In the genomic region with DNA sequence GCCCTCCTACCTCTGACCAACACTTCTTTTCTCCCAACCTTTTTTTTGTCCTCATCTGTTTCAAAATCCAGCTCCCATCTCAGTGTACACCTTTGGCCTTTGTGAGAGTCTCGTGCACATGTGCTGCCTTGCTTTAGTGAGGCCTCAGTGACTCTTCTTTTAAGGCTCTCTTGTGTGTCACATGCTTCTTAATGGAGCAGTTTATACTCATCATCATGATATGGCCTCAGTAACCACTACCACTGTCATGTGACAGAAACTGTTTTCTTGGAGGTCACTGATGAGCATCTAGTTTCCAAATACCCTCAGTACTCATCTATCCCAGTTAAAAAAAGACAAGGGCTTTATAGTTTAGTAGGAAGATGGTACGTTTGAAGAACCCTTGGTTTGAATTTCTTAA, we compare ENCODE assay signal across 14 cellular contexts. TPM values are rescaled to one million over a fixed set of nuclear protein-coding genes. Genes with fewer than 3 reads are reported as not detected.
"Had no signal": no experiment of that assay in that cellular context is flagged by ENCODE, and none has a peak within 500 bp of the region (broad histone marks: within the 10 kb centered on the region; RNA-seq: fewer than 3 reads in every experiment).

No MANE protein-coding gene starts in this region.

- H3K4me2 ChIP-seq: smooth muscle cell had no signal

- H3K27ac Mint-ChIP-seq: activated CD4-positive, alpha-beta T cell treated with anti-CD3 and anti-CD28 coated beads, Interleukin-2, amount 10 ng/mL, durations not matched to agents 7 days and 5 days; endodermal cell had no signal

- H3K9me3 ChIP-seq: prostate gland, testis, upper lobe of left lung had no signal

- DNase-seq: activated CD4-positive, alpha-beta T cell treated with anti-CD3 and anti-CD28 coated beads, Interleukin-2, amount 10 ng/mL, durations not matched to agents 7 days and 5 days; activated naive CD4-positive, alpha-beta T cell treated with Interleukin-2 at 50 U/mL for 16 hours; activated T-cell treated with anti-CD3 and anti-CD28 coated beads for 4 hours; anterior cingulate cortex; dorsolateral prefrontal cortex; right cardiac atrium; stimulated activated naive CD8-positive, alpha-beta T cell treated with anti-CD3 and anti-CD28 coated beads, Interleukin-15, amount 100 ng/mL, for 72 hours; T-helper 2 cell; testis; upper lobe of left lung had no signal

- H3K36me3 ChIP-seq: prostate gland, upper lobe of left lung had no signal

- H3K4me3 Mint-ChIP-seq: activated CD4-positive, alpha-beta T cell treated with anti-CD3 and anti-CD28 coated beads, Interleukin-2, amount 10 ng/mL, durations not matched to agents 7 days and 5 days; endodermal cell; stimulated activated naive CD8-positive, alpha-beta T cell treated with anti-CD3 and anti-CD28 coated beads, Interleukin-15, amount 100 ng/mL, for 72 hours had no signal

- H3K4me3 ChIP-seq: dorsolateral prefrontal cortex, prostate gland, smooth muscle cell, testis, upper lobe of left lung had no signal

- H3K4me1 Mint-ChIP-seq: activated CD4-positive, alpha-beta T cell treated with anti-CD3 and anti-CD28 coated beads, Interleukin-2, amount 10 ng/mL, durations not matched to agents 7 days and 5 days; endodermal cell; stimulated activated naive CD8-positive, alpha-beta T cell treated with anti-CD3 and anti-CD28 coated beads, Interleukin-15, amount 100 ng/mL, for 72 hours had no signal

- H3K27ac ChIP-seq: dorsolateral prefrontal cortex, prostate gland, testis, upper lobe of left lung had no signal

- ATAC-seq: stimulated activated naive CD8-positive, alpha-beta T cell treated with anti-CD3 and anti-CD28 coated beads, Interleukin-15, amount 100 ng/mL, for 72 hours had no signal

- H3K27me3 ChIP-seq: dorsolateral prefrontal cortex, testis, upper lobe of left lung had no signal

- H3K4me1 ChIP-seq: prostate gland, testis, upper lobe of left lung had no signal

RNA-seq across cellular contexts. Expression of gene ARHGAP22, which starts 8.1 kb away (rescaled TPM):
- total RNA-seq: activated CD4-positive, alpha-beta T cell treated with anti-CD3 and anti-CD28 coated beads, Interleukin-2, amount 10 ng/mL, durations not matched to agents 7 days and 5 days; activated CD8-positive, alpha-beta memory T cell treated with anti-CD3 and anti-CD28 coated beads for 36 hours had no signal
